Comparison of ENCODE assay signal across 9 cellular contexts in genomic region chr22:40531951-40532900, GRCh38.
DNase-seq lines count a peak whose midpoint lies in the region; ATAC-seq and TF ChIP-seq lines count a peak whose summit lies in the region.
"Had no signal": no experiment of that assay in that cellular context is flagged by ENCODE, and none has a peak within 500 bp of the region (broad histone marks: within the 10 kb centered on the region; RNA-seq: fewer than 3 reads in every experiment).

No MANE protein-coding gene starts in this region.

- CTCF ChIA-PET in BJ (lab: Yijun Ruan, JAX) (interaction anchor here (0.9 to 4.0 kb wide), 4 partner anchors 7 to 114 kb away, joined by 4 to 22 read pairs (median 4); no protein-coding TSS in a partner anchor), MCF 10A (lab: Yijun Ruan, JAX) (interaction anchor here (0.6 to 1.2 kb wide), 7 partner anchors 8 to 1839 kb away, joined by 3 to 5 read pairs (median 4); no protein-coding TSS in a partner anchor)

- H3K4me2 ChIP-seq in neural progenitor cell: peak overlapping the region; percentile 65

- H3K9me3 ChIP-seq in HUES64 (ENCODE audit: insufficient read depth, low read depth, low read length): no peaks in the 10 kb centered on the region
- no peaks in the 10 kb centered on the region for H3K9me3 ChIP-seq in neural progenitor cell (ENCODE audit: low read depth)

- H3K79me2 ChIP-seq in neural progenitor cell (ENCODE audit: low read depth): peaks cover 32% of the 10 kb centered on the region

- H3K4me3 ChIP-seq in BJ (ENCODE audit: low read depth, low read length): peak overlapping the region; percentile 23
- peak overlapping the region; percentile 13; the same call in 1 of the 2 replicates for H3K4me3 ChIP-seq in HUES64 (ENCODE audit: low read length)
- no peak overlapping the region for H3K4me3 ChIP-seq in neural progenitor cell

- WGBS in HUES64: 99% methylated on average over 3 of the region's 3 CpGs

- H3K4me1 Mint-ChIP-seq in MCF 10A (ENCODE audit: insufficient read depth, unreplicated experiment): peaks cover 41% of the 10 kb centered on the region
- peaks cover 36% of the 10 kb centered on the region for H3K4me1 Mint-ChIP-seq in neural progenitor cell

- intact Hi-C loops in MCF 10A (cut with micrococcal nuclease): no loop called here

- H3K27ac ChIP-seq in HUES64 (ENCODE audit: low read depth, low read length) (no peak overlapping the region), neural progenitor cell (no peak overlapping the region)

- peaks cover 24% of the 10 kb centered on the region for H3F3A ChIP-seq in neural progenitor cell (ENCODE audit: low read depth)

- no peak for TF ChIP-seq CTCF in BJ (IDR thresholded peaks at IDR 0.05; ENCODE audit: insufficient read depth, low read depth, low read length)
- TF ChIP-seq CTCF in MCF 10A (IDR thresholded peaks at IDR 0.05; ENCODE audit: unreplicated experiment): no peak
- TF ChIP-seq CTCF in neural progenitor cell (IDR thresholded peaks at IDR 0.05): no peak

- peak overlapping the region; percentile 68 for H3K4me3 Mint-ChIP-seq in MCF 10A (ENCODE audit: unreplicated experiment)
- H3K4me3 Mint-ChIP-seq in neural progenitor cell: peak overlapping the region; percentile 57

- ATAC-seq in HG03354 (IDR thresholded peaks at IDR 0.05; ENCODE audit: poor library complexity, severe bottlenecking, unreplicated experiment): no peak

- no TSS peak for BruUV-seq in MCF 10A (replicated peaks; lab: Mats Ljungman, UMichigan)

- no peaks in the 10 kb centered on the region for H3K36me3 ChIP-seq in BJ (ENCODE audit: control insufficient read depth, insufficient read depth, low read length)
- H3K36me3 ChIP-seq in HUES64 (ENCODE audit: insufficient read depth, low read length): no peaks in the 10 kb centered on the region
- no peaks in the 10 kb centered on the region for H3K36me3 ChIP-seq in neural progenitor cell

- H3K9ac ChIP-seq in HUES64 (ENCODE audit: low read depth, low read length): no peak overlapping the region
- peak overlapping the region; percentile 20 for H3K9ac ChIP-seq in neural progenitor cell

- H3K27ac Mint-ChIP-seq in MCF 10A (ENCODE audit: low read depth, unreplicated experiment): peak overlapping the region; percentile 24
- no peak overlapping the region for H3K27ac Mint-ChIP-seq in neural progenitor cell

- H3K27me3 ChIP-seq in BJ (ENCODE audit: control insufficient read depth, insufficient read depth, low read length) (no peaks in the 10 kb centered on the region), HUES64 (ENCODE audit: insufficient read depth, low read length) (no peaks in the 10 kb centered on the region), neural progenitor cell (no peaks in the 10 kb centered on the region)

- H3K4me1 ChIP-seq in HUES64 (ENCODE audit: insufficient read depth, low read length): peaks cover 42% of the 10 kb centered on the region
- H3K4me1 ChIP-seq in neural progenitor cell: peaks cover 29% of the 10 kb centered on the region

- no peaks in the 10 kb centered on the region for H4K20me1 ChIP-seq in neural progenitor cell (ENCODE audit: low read depth)

- no peaks in the 10 kb centered on the region for H3K9me3 Mint-ChIP-seq in MCF 10A (ENCODE audit: unreplicated experiment)
- H3K9me3 Mint-ChIP-seq in neural progenitor cell: peaks cover 11% of the 10 kb centered on the region

- H3K36me3 Mint-ChIP-seq in MCF 10A (ENCODE audit: insufficient read depth, unreplicated experiment): peaks cover 8% of the 10 kb centered on the region
- peaks cover 8% of the 10 kb centered on the region for H3K36me3 Mint-ChIP-seq in neural progenitor cell

- no peak for DNase-seq in BJ (ENCODE audit: low read depth)
- DNase-seq in MCF 10A (ENCODE audit: unreplicated experiment): no peak
- DNase-seq in neural progenitor cell (ENCODE audit: low spot score): no peak
- no peak for DNase-seq in NCI-H1105 treated with DMSO at 0.1 percent for 48 hours (lab: John Stamatoyannopoulos, UW)
- DNase-seq in NCI-H526 (lab: John Stamatoyannopoulos, UW): no peak
- no peak for DNase-seq in occipital lobe (lab: John Stamatoyannopoulos, UW)
- DNase-seq: GF-D8 had no signal

- POLR2A ChIA-PET in BJ (lab: Charles Lee) (interaction anchor here (0.6 kb wide), 1 partner anchor 20 kb away, joined by 3 read pairs; no protein-coding TSS in a partner anchor), MCF 10A (lab: Yijun Ruan, JAX) (interaction anchor here (0.6 to 5.1 kb wide), 21 partner anchors 8 to 119 kb away, joined by 3 to 31 read pairs (median 11); partner anchors contain the start of gene MRTFA)

- no peak overlapping the region for H2AFZ ChIP-seq in neural progenitor cell (replicated peaks)

- no peaks in the 10 kb centered on the region for H3K27me3 Mint-ChIP-seq in MCF 10A (ENCODE audit: insufficient read depth, unreplicated experiment)
- H3K27me3 Mint-ChIP-seq in neural progenitor cell (ENCODE audit: insufficient read depth, low read depth): peaks cover 2% of the 10 kb centered on the region
